Comparison of ENCODE assay signal across 8 cellular contexts in genomic region chr2:110865188-110865587, GRCh38.
DNase-seq lines count a peak whose midpoint lies in the region; ATAC-seq and TF ChIP-seq lines count a peak whose summit lies in the region.

No MANE protein-coding gene starts in this region.

- peaks cover 30% of the 10 kb centered on the region for H3F3A ChIP-seq in neural progenitor cell (ENCODE audit: low read depth)

- no peak for TF ChIP-seq POLR2A in GM18505 (IDR thresholded peaks at IDR 0.05; ENCODE audit: borderline replicate concordance, extremely low read depth, insufficient read depth, insufficient read length)

- H3K4me3 Mint-ChIP-seq in neural progenitor cell: no peak overlapping the region

- no peaks in the 10 kb centered on the region for H3K36me3 Mint-ChIP-seq in neural progenitor cell

- H3K4me2 ChIP-seq in neural progenitor cell: no peak overlapping the region

- H3K4me1 ChIP-seq in effector memory CD4-positive, alpha-beta T cell (ENCODE audit: control insufficient read depth, insufficient read depth, low read length, poor library complexity, severe bottlenecking): peaks cover 4% of the 10 kb centered on the region
- H3K4me1 ChIP-seq in neural progenitor cell: peaks cover 52% of the 10 kb centered on the region

- no peak for TF ChIP-seq CTCF in neural progenitor cell (IDR thresholded peaks at IDR 0.05)

- no peak overlapping the region for H2AFZ ChIP-seq in neural progenitor cell (replicated peaks)

- H3K9ac ChIP-seq in neural progenitor cell: no peak overlapping the region

- H3K36me3 ChIP-seq in effector memory CD4-positive, alpha-beta T cell (ENCODE audit: control insufficient read depth, insufficient read depth, low read length): no peaks in the 10 kb centered on the region
- no peaks in the 10 kb centered on the region for H3K36me3 ChIP-seq in neural progenitor cell

- no peak overlapping the region for H3K27ac Mint-ChIP-seq in neural progenitor cell

- no peaks in the 10 kb centered on the region for H3K27me3 ChIP-seq in effector memory CD4-positive, alpha-beta T cell (replicated peaks; ENCODE audit: control insufficient read depth, insufficient read depth, low read length, poor library complexity, severe bottlenecking)
- H3K27me3 ChIP-seq in neural progenitor cell: no peaks in the 10 kb centered on the region

- ATAC-seq in GM18505 (IDR thresholded peaks at IDR 0.05; ENCODE audit: unreplicated experiment) (peak; percentile 92), GM21360 (IDR thresholded peaks at IDR 0.05; ENCODE audit: unreplicated experiment) (peak; percentile 93), HG03354 (IDR thresholded peaks at IDR 0.05; ENCODE audit: poor library complexity, severe bottlenecking, unreplicated experiment) (peak; percentile 97)

- DNase-seq in effector memory CD4-positive, alpha-beta T cell: no peak
- DNase-seq in neural progenitor cell (ENCODE audit: low spot score) (no peak), AG08395 (ENCODE audit: low spot score) (no peak), NCI-H345 (lab: John Stamatoyannopoulos, UW) (no peak), HuH-7 (ENCODE audit: low spot score) (no peak)

- H3K27ac ChIP-seq in effector memory CD4-positive, alpha-beta T cell (ENCODE audit: insufficient read depth, low read length, poor library complexity, severe bottlenecking): peak overlapping the region; percentile 2
- no peak overlapping the region for H3K27ac ChIP-seq in neural progenitor cell

- peaks cover 31% of the 10 kb centered on the region for H3K4me1 Mint-ChIP-seq in neural progenitor cell

- peaks cover 6% of the 10 kb centered on the region for H4K20me1 ChIP-seq in neural progenitor cell (ENCODE audit: low read depth)

- peaks cover 24% of the 10 kb centered on the region for H3K27me3 Mint-ChIP-seq in neural progenitor cell (ENCODE audit: insufficient read depth, low read depth)

- H3K79me2 ChIP-seq in neural progenitor cell (ENCODE audit: low read depth): no peaks in the 10 kb centered on the region

- H3K9me3 Mint-ChIP-seq in neural progenitor cell: no peaks in the 10 kb centered on the region

- peak overlapping the region; percentile 25 for H3K4me3 ChIP-seq in effector memory CD4-positive, alpha-beta T cell (ENCODE audit: insufficient read depth, low read depth, low read length, poor library complexity, severe bottlenecking)
- no peak overlapping the region for H3K4me3 ChIP-seq in neural progenitor cell

- no peaks in the 10 kb centered on the region for H3K9me3 ChIP-seq in effector memory CD4-positive, alpha-beta T cell (ENCODE audit: control insufficient read depth, low read length)
- H3K9me3 ChIP-seq in neural progenitor cell (ENCODE audit: low read depth): no peaks in the 10 kb centered on the region
